ENCODE assay signal across 14 cellular contexts in genomic region chr4:111689214-111689613, GRCh38.
A peak's percentile ranks its signal among the peaks of the same experiment; 100 is the strongest.
DNase-seq lines count a peak whose midpoint lies in the region; ATAC-seq and TF ChIP-seq lines count a peak whose summit lies in the region.
"Had no signal": no experiment of that assay in that cellular context is flagged by ENCODE, and none has a peak within 500 bp of the region (broad histone marks: within the 10 kb centered on the region; RNA-seq: fewer than 3 reads in every experiment).

No MANE protein-coding gene starts in this region.

- H3K27ac ChIP-seq in GM23338 (ENCODE audit: low read depth) (no peak overlapping the region), testis (no peak overlapping the region)

- H3K79me2 ChIP-seq in GM23338 (replicated peaks; ENCODE audit: insufficient read depth): no peaks in the 10 kb centered on the region

- H4K20me1 ChIP-seq in GM23338 (replicated peaks; ENCODE audit: insufficient read depth): no peaks in the 10 kb centered on the region

- H3K4me3 Mint-ChIP-seq in GM23338: no peak overlapping the region
- H3K4me3 Mint-ChIP-seq in activated naive CD8-positive, alpha-beta T cell treated with anti-CD3 and anti-CD28 coated beads, Interleukin-2, amount 50 U/mL, for 24 hours: no peak overlapping the region
- H3K4me3 Mint-ChIP-seq: activated CD4-positive, alpha-beta T cell treated with anti-CD3 and anti-CD28 coated beads, Interleukin-2, amount 10 ng/mL, durations not matched to agents 24 days and 14 days; activated naive CD8-positive, alpha-beta T cell; memory B cell; stimulated activated naive CD8-positive, alpha-beta T cell treated with anti-CD3 and anti-CD28 coated beads, Interleukin-15, amount 100 ng/mL, for 72 hours had no signal

- H3K4me2 ChIP-seq in GM23338: no peak overlapping the region

- H3K9me2 ChIP-seq in GM23338 (ENCODE audit: insufficient read depth): 0 out of 2 replicates have a peak, but pooled peaks cover 2% of the 10 kb centered on the region

- no peak overlapping the region for H3K27ac Mint-ChIP-seq in GM23338
- no peak overlapping the region for H3K27ac Mint-ChIP-seq in activated naive CD8-positive, alpha-beta T cell treated with anti-CD3 and anti-CD28 coated beads, Interleukin-2, amount 50 U/mL, for 24 hours
- H3K27ac Mint-ChIP-seq: activated CD4-positive, alpha-beta T cell treated with anti-CD3 and anti-CD28 coated beads, Interleukin-2, amount 10 ng/mL, durations not matched to agents 24 days and 14 days; activated naive CD8-positive, alpha-beta T cell; memory B cell; stimulated activated naive CD8-positive, alpha-beta T cell treated with anti-CD3 and anti-CD28 coated beads, Interleukin-15, amount 100 ng/mL, for 72 hours had no signal

- no peaks in the 10 kb centered on the region for H3K27me3 Mint-ChIP-seq in GM23338 (ENCODE audit: insufficient read depth, low read depth, poor library complexity)
- no peaks in the 10 kb centered on the region for H3K27me3 Mint-ChIP-seq in activated naive CD8-positive, alpha-beta T cell treated with anti-CD3 and anti-CD28 coated beads, Interleukin-2, amount 50 U/mL, for 24 hours
- H3K27me3 Mint-ChIP-seq: activated CD4-positive, alpha-beta T cell treated with anti-CD3 and anti-CD28 coated beads, Interleukin-2, amount 10 ng/mL, durations not matched to agents 24 days and 14 days; activated naive CD8-positive, alpha-beta T cell; stimulated activated naive CD8-positive, alpha-beta T cell treated with anti-CD3 and anti-CD28 coated beads, Interleukin-15, amount 100 ng/mL, for 72 hours had no signal

- H3K4me1 Mint-ChIP-seq in GM23338: no peaks in the 10 kb centered on the region
- H3K4me1 Mint-ChIP-seq in activated naive CD8-positive, alpha-beta T cell treated with anti-CD3 and anti-CD28 coated beads, Interleukin-2, amount 50 U/mL, for 24 hours: no peaks in the 10 kb centered on the region
- H3K4me1 Mint-ChIP-seq: activated CD4-positive, alpha-beta T cell treated with anti-CD3 and anti-CD28 coated beads, Interleukin-2, amount 10 ng/mL, durations not matched to agents 24 days and 14 days; memory B cell; stimulated activated naive CD8-positive, alpha-beta T cell treated with anti-CD3 and anti-CD28 coated beads, Interleukin-15, amount 100 ng/mL, for 72 hours had no signal

- TF ChIP-seq CTCF in GM23338 (conservative IDR thresholded peaks at IDR 0.05; ENCODE audit: low read depth in 2 of 2) (no peak), testis (IDR thresholded peaks at IDR 0.05) (no peak)

- H3K4me3 ChIP-seq in GM23338 (no peak overlapping the region), testis (no peak overlapping the region)

- ATAC-seq in GM23338: no peak
- peak; percentile 80 for ATAC-seq in sciatic nerve
- ATAC-seq in activated naive CD8-positive, alpha-beta T cell treated with anti-CD3 and anti-CD28 coated beads, Interleukin-2, amount 50 U/mL, for 24 hours: no peak
- no peak for ATAC-seq in GM18873 (IDR thresholded peaks at IDR 0.05; ENCODE audit: low FRiP score, unreplicated experiment)
- ATAC-seq: stimulated activated naive CD8-positive, alpha-beta T cell treated with anti-CD3 and anti-CD28 coated beads, Interleukin-15, amount 100 ng/mL, for 72 hours had no signal

- no peaks in the 10 kb centered on the region for H3K9me3 Mint-ChIP-seq in GM23338
- H3K9me3 Mint-ChIP-seq in activated naive CD8-positive, alpha-beta T cell treated with anti-CD3 and anti-CD28 coated beads, Interleukin-2, amount 50 U/mL, for 24 hours: peaks cover 3% of the 10 kb centered on the region
- H3K9me3 Mint-ChIP-seq: activated CD4-positive, alpha-beta T cell treated with anti-CD3 and anti-CD28 coated beads, Interleukin-2, amount 10 ng/mL, durations not matched to agents 24 days and 14 days had no signal

- no peaks in the 10 kb centered on the region for H3K36me3 ChIP-seq in GM23338 (ENCODE audit: insufficient read depth)
- H3K36me3 ChIP-seq in testis (ENCODE audit: low read depth, missing control alignments): no peaks in the 10 kb centered on the region

- intact Hi-C loops in sciatic nerve (cut with DNase I) (no loop called here), testis (cut with DNase I; ENCODE audit: low total_unique reads) (no loop called here)

- no peaks in the 10 kb centered on the region for H3F3A ChIP-seq in GM23338 (replicated peaks; ENCODE audit: low read depth)

- peak overlapping the region; percentile 9; the same call in 1 of the 2 replicates for H2AFZ ChIP-seq in GM23338

- DNase-seq in GM23338 (ENCODE audit: low spot score) (no peak), OCI-M1 (lab: John Stamatoyannopoulos, UW) (peak; percentile 43), fibroblast of the conjunctiva (ENCODE audit: low read depth) (peak; percentile 65), sciatic nerve (ENCODE audit: low spot score) (no peak), hypothalamus (lab: John Stamatoyannopoulos, UW) (no peak), testis (no peak)
- DNase-seq in activated naive CD8-positive, alpha-beta T cell treated with anti-CD3 and anti-CD28 coated beads, Interleukin-2, amount 50 U/mL, for 24 hours: no peak
- DNase-seq: activated CD4-positive, alpha-beta T cell treated with anti-CD3 and anti-CD28 coated beads, Interleukin-2, amount 10 ng/mL, durations not matched to agents 24 days and 14 days; DND-41; NCI-H187; stimulated activated naive CD8-positive, alpha-beta T cell treated with anti-CD3 and anti-CD28 coated beads, Interleukin-15, amount 100 ng/mL, for 72 hours had no signal

- TF ChIP-seq POLR2A in testis (IDR thresholded peaks at IDR 0.05): no peak

- no peaks in the 10 kb centered on the region for H3K27me3 ChIP-seq in GM23338 (ENCODE audit: insufficient read depth)
- H3K27me3 ChIP-seq in testis: no peaks in the 10 kb centered on the region

- H3K9me3 ChIP-seq in testis: no peaks in the 10 kb centered on the region

- H3K4me1 ChIP-seq in GM23338 (ENCODE audit: insufficient read depth) (no peaks in the 10 kb centered on the region), testis (no peaks in the 10 kb centered on the region)

- H3K36me3 Mint-ChIP-seq in GM23338 (ENCODE audit: low read depth): no peaks in the 10 kb centered on the region
- H3K36me3 Mint-ChIP-seq in activated naive CD8-positive, alpha-beta T cell treated with anti-CD3 and anti-CD28 coated beads, Interleukin-2, amount 50 U/mL, for 24 hours (ENCODE audit: low read depth): no peaks in the 10 kb centered on the region
- H3K36me3 Mint-ChIP-seq: activated naive CD8-positive, alpha-beta T cell; memory B cell had no signal

TF ChIP-seq in GM23338, 12 proteins besides CTCF, POLR2A, EP300 and RAD21 (continues in another document):
- TF ChIP-seq ZNF331 (CRISPR knock-in tag; IDR thresholded peaks at IDR 0.05; ENCODE audit: low read depth): no peak
- TF ChIP-seq, protein P1, sequence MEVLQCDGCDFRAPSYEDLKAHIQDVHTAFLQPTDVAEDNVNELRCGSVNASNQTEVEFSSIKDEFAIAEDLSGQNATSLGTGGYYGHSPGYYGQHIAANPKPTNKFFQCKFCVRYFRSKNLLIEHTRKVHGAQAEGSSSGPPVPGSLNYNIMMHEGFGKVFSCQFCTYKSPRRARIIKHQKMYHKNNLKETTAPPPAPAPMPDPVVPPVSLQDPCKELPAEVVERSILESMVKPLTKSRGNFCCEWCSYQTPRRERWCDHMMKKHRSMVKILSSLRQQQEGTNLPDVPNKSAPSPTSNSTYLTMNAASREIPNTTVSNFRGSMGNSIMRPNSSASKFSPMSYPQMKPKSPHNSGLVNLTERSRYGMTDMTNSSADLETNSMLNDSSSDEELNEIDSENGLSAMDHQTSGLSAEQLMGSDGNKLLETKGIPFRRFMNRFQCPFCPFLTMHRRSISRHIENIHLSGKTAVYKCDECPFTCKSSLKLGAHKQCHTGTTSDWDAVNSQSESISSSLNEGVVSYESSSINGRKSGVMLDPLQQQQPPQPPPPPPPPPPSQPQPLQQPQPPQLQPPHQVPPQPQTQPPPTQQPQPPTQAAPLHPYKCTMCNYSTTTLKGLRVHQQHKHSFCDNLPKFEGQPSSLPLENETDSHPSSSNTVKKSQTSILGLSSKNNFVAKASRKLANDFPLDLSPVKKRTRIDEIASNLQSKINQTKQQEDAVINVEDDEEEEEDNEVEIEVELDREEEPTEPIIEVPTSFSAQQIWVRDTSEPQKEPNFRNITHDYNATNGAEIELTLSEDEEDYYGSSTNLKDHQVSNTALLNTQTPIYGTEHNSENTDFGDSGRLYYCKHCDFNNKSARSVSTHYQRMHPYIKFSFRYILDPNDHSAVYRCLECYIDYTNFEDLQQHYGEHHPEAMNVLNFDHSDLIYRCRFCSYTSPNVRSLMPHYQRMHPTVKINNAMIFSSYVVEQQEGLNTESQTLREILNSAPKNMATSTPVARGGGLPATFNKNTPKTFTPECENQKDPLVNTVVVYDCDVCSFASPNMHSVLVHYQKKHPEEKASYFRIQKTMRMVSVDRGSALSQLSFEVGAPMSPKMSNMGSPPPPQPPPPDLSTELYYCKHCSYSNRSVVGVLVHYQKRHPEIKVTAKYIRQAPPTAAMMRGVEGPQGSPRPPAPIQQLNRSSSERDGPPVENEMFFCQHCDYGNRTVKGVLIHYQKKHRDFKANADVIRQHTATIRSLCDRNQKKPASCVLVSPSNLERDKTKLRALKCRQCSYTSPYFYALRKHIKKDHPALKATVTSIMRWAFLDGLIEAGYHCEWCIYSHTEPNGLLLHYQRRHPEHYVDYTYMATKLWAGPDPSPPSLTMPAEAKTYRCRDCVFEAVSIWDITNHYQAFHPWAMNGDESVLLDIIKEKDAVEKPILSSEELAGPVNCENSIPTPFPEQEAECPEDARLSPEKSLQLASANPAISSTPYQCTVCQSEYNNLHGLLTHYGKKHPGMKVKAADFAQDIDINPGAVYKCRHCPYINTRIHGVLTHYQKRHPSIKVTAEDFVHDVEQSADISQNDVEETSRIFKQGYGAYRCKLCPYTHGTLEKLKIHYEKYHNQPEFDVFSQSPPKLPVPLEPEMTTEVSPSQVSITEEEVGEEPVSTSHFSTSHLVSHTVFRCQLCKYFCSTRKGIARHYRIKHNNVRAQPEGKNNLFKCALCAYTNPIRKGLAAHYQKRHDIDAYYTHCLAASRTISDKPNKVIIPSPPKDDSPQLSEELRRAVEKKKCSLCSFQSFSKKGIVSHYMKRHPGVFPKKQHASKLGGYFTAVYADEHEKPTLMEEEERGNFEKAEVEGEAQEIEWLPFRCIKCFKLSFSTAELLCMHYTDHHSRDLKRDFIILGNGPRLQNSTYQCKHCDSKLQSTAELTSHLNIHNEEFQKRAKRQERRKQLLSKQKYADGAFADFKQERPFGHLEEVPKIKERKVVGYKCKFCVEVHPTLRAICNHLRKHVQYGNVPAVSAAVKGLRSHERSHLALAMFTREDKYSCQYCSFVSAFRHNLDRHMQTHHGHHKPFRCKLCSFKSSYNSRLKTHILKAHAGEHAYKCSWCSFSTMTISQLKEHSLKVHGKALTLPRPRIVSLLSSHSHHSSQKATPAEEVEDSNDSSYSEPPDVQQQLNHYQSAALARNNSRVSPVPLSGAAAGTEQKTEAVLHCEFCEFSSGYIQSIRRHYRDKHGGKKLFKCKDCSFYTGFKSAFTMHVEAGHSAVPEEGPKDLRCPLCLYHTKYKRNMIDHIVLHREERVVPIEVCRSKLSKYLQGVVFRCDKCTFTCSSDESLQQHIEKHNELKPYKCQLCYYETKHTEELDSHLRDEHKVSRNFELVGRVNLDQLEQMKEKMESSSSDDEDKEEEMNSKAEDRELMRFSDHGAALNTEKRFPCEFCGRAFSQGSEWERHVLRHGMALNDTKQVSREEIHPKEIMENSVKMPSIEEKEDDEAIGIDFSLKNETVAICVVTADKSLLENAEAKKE (CRISPR knock-in tag; IDR thresholded peaks at IDR 0.05): no peak
- TF ChIP-seq NANOG (IDR thresholded peaks at IDR 0.05; ENCODE audit: borderline replicate concordance): no peak

Comparison
In these comparisons a context has a peak if more than half of its experiments do, and no peak if none do; other contexts are left out.
1. DNase-seq: peak in OCI-M1 (single experiment) and fibroblast of the conjunctiva (single experiment); none in GM23338 (single experiment), sciatic nerve (single experiment), activated naive CD8-positive, alpha-beta T cell treated with anti-CD3 and anti-CD28 coated beads, Interleukin-2, amount 50 U/mL, for 24 hours (single experiment), hypothalamus (0 of 51) and testis (single experiment).